ENCODE assay signal across 2 cellular contexts in genomic region chr15:30072630-30073029, GRCh38.
TF ChIP-seq lines count a peak whose summit lies in the region.

No MANE protein-coding gene starts in this region.

TF ChIP-seq in A549, 52 proteins besides CTCF, POLR2A, EP300 and RAD21 (continued from another document):
- TF ChIP-seq ELK1 (IDR thresholded peaks at IDR 0.05; ENCODE audit: low read depth, low read length) (no peak), KDM1A (IDR thresholded peaks at IDR 0.05; ENCODE audit: low read depth) (no peak), HMGXB4 (CRISPR knock-in tag; IDR thresholded peaks at IDR 0.05; ENCODE audit: borderline replicate concordance) (no peak), JUNB (IDR thresholded peaks at IDR 0.05) (no peak), RNF2 (IDR thresholded peaks at IDR 0.05; ENCODE audit: borderline replicate concordance, low read depth) (no peak)
TF ChIP-seq in A549: peak in this region for 0.

TF ChIP-seq in GM23338, 12 proteins besides CTCF, POLR2A, EP300 and RAD21:
- TF ChIP-seq ZNF462 (CRISPR knock-in tag; IDR thresholded peaks at IDR 0.05) (no peak), REST (IDR thresholded peaks at IDR 0.05; ENCODE audit: unreplicated experiment) (no peak)
